8 cellular contexts compared by ENCODE assay signal in the genomic region with DNA sequence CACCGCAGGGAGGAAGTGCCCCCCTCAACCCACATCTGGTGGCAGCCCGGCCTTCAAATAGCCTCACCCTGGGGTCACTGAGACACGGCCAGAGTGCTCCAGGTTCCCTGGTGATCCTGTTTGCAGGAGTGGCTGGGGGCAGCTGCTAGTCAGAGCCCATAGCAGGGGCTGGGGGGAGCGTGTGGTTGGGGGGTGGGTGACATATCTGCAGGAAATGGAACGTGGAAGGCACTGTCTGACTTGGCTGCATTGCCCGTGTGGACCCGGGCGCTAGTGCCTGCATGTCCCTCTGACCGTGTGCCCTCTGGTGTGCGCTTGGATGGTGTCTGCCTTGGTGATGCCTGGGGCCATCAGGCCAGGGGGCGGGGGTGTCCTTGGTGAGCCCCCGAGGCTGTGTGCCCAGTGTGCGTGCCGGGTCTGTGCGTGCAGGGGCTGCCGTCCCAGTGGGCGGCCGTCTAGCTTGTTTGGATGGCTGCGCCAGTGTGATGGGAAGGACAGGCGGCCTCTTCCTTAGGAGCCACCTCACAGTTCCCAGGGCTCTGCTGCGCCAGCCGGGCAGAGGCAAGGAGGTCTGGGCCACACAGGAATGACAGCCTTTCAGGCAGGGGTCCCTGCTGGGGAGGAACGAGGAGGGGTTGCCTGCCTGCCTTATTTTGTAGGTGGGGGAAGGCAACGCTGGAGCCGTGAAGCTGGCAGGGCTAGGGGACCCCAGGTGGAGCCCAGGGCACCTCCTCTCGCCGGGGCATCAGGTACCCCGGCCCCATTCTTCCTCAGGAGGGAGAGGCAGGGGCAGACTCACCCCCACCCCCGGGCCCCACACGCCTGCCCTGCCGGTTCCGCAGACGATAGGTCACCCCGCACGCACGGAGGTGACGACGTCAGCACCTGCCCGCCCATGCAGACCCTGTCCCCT. TPM values are rescaled to one million over a fixed set of nuclear protein-coding genes. Genes with fewer than 3 reads are reported as not detected.
DNase-seq lines count a peak whose midpoint lies in the region; ATAC-seq lines count a peak whose summit lies in the region.

No MANE protein-coding gene starts in this region.

- H3K36me3 Mint-ChIP-seq in activated CD8-positive, alpha-beta memory T cell treated with anti-CD3 and anti-CD28 coated beads, Interleukin-2, amount 10 ng/mL, durations not matched to agents 7 days and 5 days = no peaks in the 10 kb centered on the region
- no peaks in the 10 kb centered on the region for H3K36me3 Mint-ChIP-seq in activated naive CD4-positive, alpha-beta T cell treated with anti-CD3 and anti-CD28 coated beads, Interleukin-2, amount 50 U/mL, for 24 hours
- no peaks in the 10 kb centered on the region for H3K36me3 Mint-ChIP-seq in stimulated activated effector memory CD8-positive, alpha-beta T cell treated with anti-CD3 and anti-CD28 coated beads, Interleukin-12 subunit alpha, Interleukin-12 subunit beta, amount 100 ng/mL, for 72 hours

- peak overlapping the region; percentile 62 for H3K4me3 ChIP-seq in iPS-11a (ENCODE audit: low read depth, low read length)

- peaks cover 15% of the 10 kb centered on the region for H3K27me3 Mint-ChIP-seq in activated CD8-positive, alpha-beta memory T cell treated with anti-CD3 and anti-CD28 coated beads, Interleukin-2, amount 10 ng/mL, durations not matched to agents 7 days and 5 days
- H3K27me3 Mint-ChIP-seq in activated naive CD4-positive, alpha-beta T cell treated with anti-CD3 and anti-CD28 coated beads, Interleukin-2, amount 50 U/mL, for 24 hours = peaks cover 3% of the 10 kb centered on the region

- H3K27ac Mint-ChIP-seq in activated CD8-positive, alpha-beta memory T cell treated with anti-CD3 and anti-CD28 coated beads, Interleukin-2, amount 10 ng/mL, durations not matched to agents 7 days and 5 days = no peak overlapping the region
- no peak overlapping the region for H3K27ac Mint-ChIP-seq in activated naive CD4-positive, alpha-beta T cell treated with anti-CD3 and anti-CD28 coated beads, Interleukin-2, amount 50 U/mL, for 24 hours
- H3K27ac Mint-ChIP-seq in stimulated activated effector memory CD8-positive, alpha-beta T cell treated with anti-CD3 and anti-CD28 coated beads, Interleukin-12 subunit alpha, Interleukin-12 subunit beta, amount 100 ng/mL, for 72 hours = no peak overlapping the region

- H3K4me3 Mint-ChIP-seq in activated CD8-positive, alpha-beta memory T cell treated with anti-CD3 and anti-CD28 coated beads, Interleukin-2, amount 10 ng/mL, durations not matched to agents 7 days and 5 days = peak overlapping the region; percentile 49
- peak overlapping the region; percentile 83 for H3K4me3 Mint-ChIP-seq in activated naive CD4-positive, alpha-beta T cell treated with anti-CD3 and anti-CD28 coated beads, Interleukin-2, amount 50 U/mL, for 24 hours
- H3K4me3 Mint-ChIP-seq in stimulated activated effector memory CD8-positive, alpha-beta T cell treated with anti-CD3 and anti-CD28 coated beads, Interleukin-12 subunit alpha, Interleukin-12 subunit beta, amount 100 ng/mL, for 72 hours = peak overlapping the region; percentile 66

- DNase-seq in activated CD8-positive, alpha-beta memory T cell treated with anti-CD3 and anti-CD28 coated beads, Interleukin-2, amount 10 ng/mL, durations not matched to agents 7 days and 5 days = no peak
- DNase-seq in activated CD8-positive, alpha-beta memory T cell treated with anti-CD3 and anti-CD28 coated beads, Interleukin-2, amount 50 U/mL, for 4 hours = no peak
- DNase-seq in stimulated activated effector memory CD8-positive, alpha-beta T cell treated with anti-CD3 and anti-CD28 coated beads, Interleukin-12 subunit alpha, Interleukin-12 subunit beta, amount 100 ng/mL, for 72 hours (ENCODE audit: low spot score in 2 of 2) = no peak
- no peak for DNase-seq in SIG-M5 (lab: John Stamatoyannopoulos, UW)

- peaks cover 16% of the 10 kb centered on the region for H3K4me1 Mint-ChIP-seq in activated CD8-positive, alpha-beta memory T cell treated with anti-CD3 and anti-CD28 coated beads, Interleukin-2, amount 10 ng/mL, durations not matched to agents 7 days and 5 days
- peaks cover 6% of the 10 kb centered on the region for H3K4me1 Mint-ChIP-seq in activated naive CD4-positive, alpha-beta T cell treated with anti-CD3 and anti-CD28 coated beads, Interleukin-2, amount 50 U/mL, for 24 hours
- peaks cover 23% of the 10 kb centered on the region for H3K4me1 Mint-ChIP-seq in stimulated activated effector memory CD8-positive, alpha-beta T cell treated with anti-CD3 and anti-CD28 coated beads, Interleukin-12 subunit alpha, Interleukin-12 subunit beta, amount 100 ng/mL, for 72 hours

- H3K9me3 Mint-ChIP-seq in activated CD8-positive, alpha-beta memory T cell treated with anti-CD3 and anti-CD28 coated beads, Interleukin-2, amount 10 ng/mL, durations not matched to agents 7 days and 5 days (ENCODE audit: low read depth) = no peaks in the 10 kb centered on the region
- H3K9me3 Mint-ChIP-seq in activated naive CD4-positive, alpha-beta T cell treated with anti-CD3 and anti-CD28 coated beads, Interleukin-2, amount 50 U/mL, for 24 hours = no peaks in the 10 kb centered on the region
- H3K9me3 Mint-ChIP-seq in stimulated activated effector memory CD8-positive, alpha-beta T cell treated with anti-CD3 and anti-CD28 coated beads, Interleukin-12 subunit alpha, Interleukin-12 subunit beta, amount 100 ng/mL, for 72 hours = no peaks in the 10 kb centered on the region

- ATAC-seq in activated CD8-positive, alpha-beta memory T cell treated with anti-CD3 and anti-CD28 coated beads, Interleukin-2, amount 10 ng/mL, durations not matched to agents 7 days and 5 days = peak; percentile 2
- no peak for ATAC-seq in stimulated activated effector memory CD8-positive, alpha-beta T cell treated with anti-CD3 and anti-CD28 coated beads, Interleukin-12 subunit alpha, Interleukin-12 subunit beta, amount 100 ng/mL, for 72 hours
- ATAC-seq in HG03097 (IDR thresholded peaks at IDR 0.05; ENCODE audit: low FRiP score, unreplicated experiment) (no peak), GM21576 (IDR thresholded peaks at IDR 0.05; ENCODE audit: unreplicated experiment) (no peak)

- CTCF ChIA-PET in activated CD8-positive, alpha-beta memory T cell treated with anti-CD3 and anti-CD28 coated beads, Interleukin-2, amount 10 ng/mL, durations not matched to agents 7 days and 5 days (lab: Charles Lee) = interaction anchor here (1.6 to 3.8 kb wide), 3 partner anchors 11 to 256 kb away, joined by 4 to 17 read pairs (median 8); no protein-coding TSS in a partner anchor

RNA-seq across cellular contexts. Expression of a gene that starts 0.6 kb away (rescaled TPM):
- total RNA-seq in activated CD8-positive, alpha-beta memory T cell treated with anti-CD3 and anti-CD28 coated beads, Interleukin-2, amount 10 ng/mL, durations not matched to agents 7 days and 5 days = 1 to 10 TPM; 1.6 to 2.5 TPM

RNA-seq across cellular contexts. Expression of a gene that starts 14.7 kb away (rescaled TPM):
- total RNA-seq in activated CD8-positive, alpha-beta memory T cell treated with anti-CD3 and anti-CD28 coated beads, Interleukin-2, amount 10 ng/mL, durations not matched to agents 7 days and 5 days = 10 to 100 TPM; 12.6 to 17.8 TPM
